Comparison of ENCODE assay signal across 8 cellular contexts in the genomic region with DNA sequence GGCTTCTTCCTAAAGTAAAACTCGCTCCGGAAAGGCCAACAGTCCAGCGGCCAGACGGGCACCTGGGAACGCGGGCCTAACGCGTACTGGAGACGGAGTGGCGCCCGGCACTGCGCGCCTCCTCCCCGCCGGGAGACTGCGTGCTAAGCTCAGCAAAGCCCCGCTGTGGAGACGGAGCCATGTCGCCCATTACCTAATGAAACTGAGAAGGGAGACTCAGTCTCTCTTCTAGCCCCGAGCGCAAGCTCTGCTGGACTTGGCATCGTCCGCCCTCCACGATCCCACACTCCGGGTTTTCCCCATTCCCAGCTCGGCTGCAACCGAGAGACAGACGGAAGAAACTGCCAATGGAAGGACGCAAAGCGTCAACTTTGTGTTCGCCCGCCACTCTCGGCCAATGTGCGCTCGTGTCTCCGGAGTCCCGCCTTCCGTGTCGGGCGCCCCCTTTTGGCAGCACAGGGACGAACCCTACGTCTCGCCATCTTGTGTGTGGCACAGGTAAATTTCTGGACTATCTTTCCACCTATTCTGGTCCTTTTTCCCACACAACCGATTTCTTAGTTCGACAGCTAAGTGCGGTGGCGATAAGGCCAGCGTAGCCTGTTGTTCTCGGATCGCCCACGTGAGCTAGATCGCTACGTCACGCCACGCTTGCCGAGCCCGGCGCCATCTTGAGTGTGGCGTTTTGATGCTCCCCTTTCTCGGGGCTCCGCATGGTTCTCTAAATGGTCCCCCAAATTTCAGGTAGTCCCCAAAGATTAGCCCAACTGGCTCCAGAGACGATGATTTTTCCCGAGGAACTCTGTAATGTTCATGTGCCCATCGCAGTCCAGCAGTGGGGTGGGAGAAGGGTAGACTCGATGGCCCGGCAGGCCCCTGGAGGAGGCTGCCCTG. TPM values are rescaled to one million over a fixed set of nuclear protein-coding genes. Genes with fewer than 3 reads are reported as not detected.
DNase-seq lines count a peak whose midpoint lies in the region; ATAC-seq and TF ChIP-seq lines count a peak whose summit lies in the region.

No MANE protein-coding gene starts in this region.

- peaks cover 1% of the 10 kb centered on the region for H3K9me3 Mint-ChIP-seq in endodermal cell

- peaks cover 11% of the 10 kb centered on the region for H3K4me1 Mint-ChIP-seq in endodermal cell

- in situ Hi-C loops in Caki2 (cut with HindIII; ENCODE audit: low pct_unique_long_range_greater_than_20kb, low sequenced_read_pairs): no loop called here

- DNase-seq in Caki2 (ENCODE audit: low read depth) (peak; percentile 97), HT1080 (ENCODE audit: low read depth) (peak; percentile 95), NOMO-1 (lab: John Stamatoyannopoulos, UW; ENCODE audit: unreplicated experiment in 2 of 2) (peak; percentile 94 to 99), endodermal cell (peak; percentile 99)
- DNase-seq in activated CD8-positive, alpha-beta memory T cell treated with anti-CD3 and anti-CD28 coated beads, Interleukin-2, amount 50 U/mL, for 1 hour (ENCODE audit: extremely low read depth): peak; percentile 94
- peak; percentile 91 to 93 for DNase-seq in stimulated activated CD8-positive, alpha-beta memory T cell treated with anti-CD3 and anti-CD28 coated beads, Interleukin-15, amount 100 ng/mL, for 4 hours (ENCODE audit: low read depth in 2 of 2)

- H3K27ac ChIP-seq in endodermal cell (ENCODE audit: low read depth, low read length) (peak overlapping the region; percentile 99), mesodermal cell (ENCODE audit: low read depth, low read length, severe bottlenecking) (peak overlapping the region; percentile 99)

- H3K9me3 ChIP-seq in endodermal cell (ENCODE audit: control insufficient read depth, low read length) (no peaks in the 10 kb centered on the region), mesodermal cell (ENCODE audit: control insufficient read depth, low read length) (no peaks in the 10 kb centered on the region)

- H3K4me3 ChIP-seq in endodermal cell (ENCODE audit: low read length) (peak overlapping the region; percentile 97), mesodermal cell (ENCODE audit: extremely low read depth, insufficient read depth, low read length, poor library complexity, severe bottlenecking) (peak overlapping the region; percentile 67)

- H3K9ac ChIP-seq in endodermal cell (ENCODE audit: extremely low read depth, low read length, poor library complexity, severe bottlenecking): peak overlapping the region; percentile 99

- H3K4me3 Mint-ChIP-seq in endodermal cell: peak overlapping the region; percentile 97

- 0 to 1% methylated on average over 52 to 66 of the region's 66 CpGs for WGBS in endodermal cell (ENCODE audit: insufficient coverage in 1 of 2, insufficient read length in 1 of 2), 2 experiments
- 0% methylated on average over 65 to 66 of the region's 66 CpGs for WGBS in mesodermal cell (ENCODE audit: insufficient coverage in 2 of 2), 2 experiments

- H3K4me1 ChIP-seq in endodermal cell (ENCODE audit: control insufficient read depth, insufficient read depth, low read length) (no peaks in the 10 kb centered on the region), mesodermal cell (ENCODE audit: control insufficient read depth, insufficient read depth, low read length, poor library complexity, severe bottlenecking) (peaks cover under 1% of the 10 kb centered on the region)

- TF ChIP-seq CTCF in endodermal cell (conservative IDR thresholded peaks at IDR 0.05): peak; percentile 96

- H3K36me3 ChIP-seq in endodermal cell (ENCODE audit: control insufficient read depth, insufficient read depth, low read length): peaks cover 15% of the 10 kb centered on the region
- H3K36me3 ChIP-seq in mesodermal cell (ENCODE audit: control insufficient read depth, insufficient read depth, low read length): peaks cover 24% of the 10 kb centered on the region

- ATAC-seq in GM21360 (IDR thresholded peaks at IDR 0.05; ENCODE audit: unreplicated experiment): peak; percentile 34

- peaks cover 24% of the 10 kb centered on the region for H3K36me3 Mint-ChIP-seq in endodermal cell (ENCODE audit: low read depth)

- H3K27ac Mint-ChIP-seq in endodermal cell: peak overlapping the region; percentile 100

- no peaks in the 10 kb centered on the region for H3K27me3 ChIP-seq in endodermal cell (ENCODE audit: control insufficient read depth, insufficient read depth, low read length, poor library complexity, severe bottlenecking)

- H3K27me3 Mint-ChIP-seq in endodermal cell (ENCODE audit: insufficient read depth): no peaks in the 10 kb centered on the region

RNA-seq across cellular contexts. Expression of a gene that starts 1.3 kb away (rescaled TPM):
- 1,152 and 1,297 TPM in 2 replicates for total RNA-seq in Caki2 (2014; rRNA removed; shearing (Covaris generic); ENCODE audit: low replicate concordance)
- total RNA-seq in HT1080 (2014; rRNA removed; shearing (Covaris generic)): 1,647 and 2,130 TPM in 2 replicates
- polyA plus RNA-seq in HT1080 (2015; cell fraction: cytosol; rRNA removed): 1,527 and 1,813 TPM in 2 replicates
- polyA plus RNA-seq in HT1080 (2015; cell fraction: nucleus; rRNA removed): 809 and 884 TPM in 2 replicates
- 1,000 to 10,000 TPM; 1,233 to 1,450 TPM for total RNA-seq in endodermal cell
- polyA plus RNA-seq in endodermal cell (2013, experiment 1 of 2): 1,679 TPM
- 1,712 TPM for polyA plus RNA-seq in endodermal cell (2013, experiment 2 of 2)
- 986 TPM for polyA plus RNA-seq in mesodermal cell (2013, experiment 1 of 2)
- 1,146 TPM for polyA plus RNA-seq in mesodermal cell (2013, experiment 2 of 2)

Comparison
In these comparisons a context has a peak if more than half of its experiments do, and no peak if none do; other contexts are left out.
1. Peak in every context shown above with its lines: DNase-seq, ATAC-seq, H3K4me3 ChIP-seq and H3K27ac ChIP-seq.